In the genomic region with DNA sequence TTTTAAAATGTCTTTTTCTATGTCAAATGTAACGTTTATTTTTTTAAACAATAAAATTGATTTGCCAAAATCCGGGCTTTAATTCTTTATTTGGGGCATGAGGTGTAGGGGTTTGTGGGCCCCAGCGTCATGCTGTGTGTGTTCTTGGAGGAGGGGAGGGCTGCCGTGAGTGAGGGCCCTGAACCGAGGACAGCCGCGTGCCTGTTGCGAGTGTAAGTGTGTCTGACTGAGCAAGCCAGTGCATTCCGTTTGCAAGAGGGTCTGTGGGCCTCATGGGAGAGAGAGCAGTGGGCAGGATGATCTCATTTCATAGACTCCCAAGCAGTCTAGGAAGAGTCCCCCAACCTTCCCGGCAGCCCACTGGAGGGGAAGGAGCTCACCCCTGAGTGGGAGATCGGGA, we compare ENCODE assay signal across 1 cellular context.
TF ChIP-seq lines count a peak whose summit lies in the region.

No MANE protein-coding gene starts in this region.

TF ChIP-seq in IMR-90, 13 proteins besides CTCF, POLR2A, EP300 and RAD21:
- no peak for TF ChIP-seq CEBPB (IDR thresholded peaks at IDR 0.05; ENCODE audit: low read depth, low read length)
- TF ChIP-seq MAFK (IDR thresholded peaks at IDR 0.05; ENCODE audit: low read depth, low read length), result no peak
- TF ChIP-seq RCOR1 (IDR thresholded peaks at IDR 0.05; ENCODE audit: insufficient replicate concordance, low read length), result no peak
TF ChIP-seq in IMR-90: peak in this region for 0.
